In genomic region chr2:604826-605524, GRCh38 we compare ENCODE assay signal across 1 cellular context.
TF ChIP-seq lines count a peak whose summit lies in the region.

No MANE protein-coding gene starts in this region.

TF ChIP-seq in HepG2, 621 proteins besides CTCF, POLR2A, EP300 and RAD21 (continued from another document):
- TF ChIP-seq ZNF646 (CRISPR knock-in tag; IDR thresholded peaks at IDR 0.05) (peak; percentile 94), KLF9 (CRISPR knock-in tag; IDR thresholded peaks at IDR 0.05; ENCODE audit: low read depth) (no peak), NCOR1 (IDR thresholded peaks at IDR 0.05; ENCODE audit: borderline replicate concordance, low read length) (no peak), ZNF335 (CRISPR knock-in tag; IDR thresholded peaks at IDR 0.05) (no peak), ZNF577 (CRISPR knock-in tag; IDR thresholded peaks at IDR 0.05; ENCODE audit: borderline replicate concordance, low read depth) (no peak), EEA1 (CRISPR knock-in tag; IDR thresholded peaks at IDR 0.05; ENCODE audit: borderline replicate concordance) (no peak), TOE1 (CRISPR knock-in tag; IDR thresholded peaks at IDR 0.05) (no peak), FOXO4 (CRISPR knock-in tag; conservative IDR thresholded peaks at IDR 0.05) (0 out of 2 replicates have a peak, but pooled peaks have one; percentile 73), FOXA1 (IDR thresholded peaks at IDR 0.05) (0 out of 2 replicates have a peak, but pooled peaks have one; percentile 1), FOXA1 (CRISPR knock-in tag; IDR thresholded peaks at IDR 0.05) (no peak), ZNF431 (CRISPR knock-in tag; IDR thresholded peaks at IDR 0.05; ENCODE audit: borderline replicate concordance, low read depth) (0 out of 2 replicates have a peak, but pooled peaks have one; percentile 31), PRDM15 (CRISPR knock-in tag; IDR thresholded peaks at IDR 0.05) (no peak), HMGXB4 (CRISPR knock-in tag; IDR thresholded peaks at IDR 0.05; ENCODE audit: borderline replicate concordance in 1 of 2, low read depth in 1 of 2) (no peak), JARID2 (CRISPR knock-in tag; IDR thresholded peaks at IDR 0.05; ENCODE audit: insufficient replicate concordance) (no peak), SOX6 (IDR thresholded peaks at IDR 0.05) (0 out of 2 replicates have a peak, but pooled peaks have one; percentile 48), SOX6 (CRISPR knock-in tag; IDR thresholded peaks at IDR 0.05) (no peak), HMG20A (CRISPR knock-in tag; IDR thresholded peaks at IDR 0.05; ENCODE audit: borderline replicate concordance) (no peak), HOXA7 (CRISPR knock-in tag; IDR thresholded peaks at IDR 0.05) (0 out of 2 replicates have a peak, but pooled peaks have one; percentile 27), CENPX (CRISPR knock-in tag; IDR thresholded peaks at IDR 0.05) (no peak), ZXDC (CRISPR knock-in tag; IDR thresholded peaks at IDR 0.05) (no peak), NONO (IDR thresholded peaks at IDR 0.05) (no peak), NONO (CRISPR knock-in tag; conservative IDR thresholded peaks at IDR 0.05) (0 out of 2 replicates have a peak, but pooled peaks have one; percentile 28), PATZ1 (CRISPR knock-in tag; IDR thresholded peaks at IDR 0.05) (no peak), ZNF788 (CRISPR knock-in tag; IDR thresholded peaks at IDR 0.05; ENCODE audit: borderline replicate concordance) (no peak)
